ENCODE assay signal across 1 cellular context in genomic region chr10:23281044-23281433, GRCh38.
TF ChIP-seq lines count a peak whose summit lies in the region.

No MANE protein-coding gene starts in this region.

TF ChIP-seq in H1, 55 proteins besides CTCF, POLR2A, EP300 and RAD21:
- peak; percentile 34 for TF ChIP-seq CHD7 (IDR thresholded peaks at IDR 0.05; ENCODE audit: insufficient replicate concordance, low read length)
- TF ChIP-seq GTF2F1 (IDR thresholded peaks at IDR 0.05; ENCODE audit: borderline replicate concordance, low read depth, low read length): no peak
- peak; percentile 40; the same call in 1 of the 2 replicates for TF ChIP-seq MAFK (IDR thresholded peaks at IDR 0.05; ENCODE audit: low read depth, low read length)
- no peak for TF ChIP-seq EZH2 (IDR thresholded peaks at IDR 0.05; ENCODE audit: low read depth, low read length, severe bottlenecking)
- TF ChIP-seq BACH1 (IDR thresholded peaks at IDR 0.05; ENCODE audit: low read length): peak; percentile 71
- TF ChIP-seq POLR2AphosphoS5 (IDR thresholded peaks at IDR 0.05; ENCODE audit: low read depth, low read length): no peak
- TF ChIP-seq ASH2L (IDR thresholded peaks at IDR 0.05; ENCODE audit: low read length): peak; percentile 64
- TF ChIP-seq RBBP5 (IDR thresholded peaks at IDR 0.05; ENCODE audit: borderline replicate concordance, low read depth, low read length): 0 out of 2 replicates have a peak, but pooled peaks have one; percentile 37
- TF ChIP-seq KDM4A (IDR thresholded peaks at IDR 0.05; ENCODE audit: low read depth, low read length, severe bottlenecking): no peak
